Comparison of ENCODE assay signal across 1 cellular context in the genomic region with DNA sequence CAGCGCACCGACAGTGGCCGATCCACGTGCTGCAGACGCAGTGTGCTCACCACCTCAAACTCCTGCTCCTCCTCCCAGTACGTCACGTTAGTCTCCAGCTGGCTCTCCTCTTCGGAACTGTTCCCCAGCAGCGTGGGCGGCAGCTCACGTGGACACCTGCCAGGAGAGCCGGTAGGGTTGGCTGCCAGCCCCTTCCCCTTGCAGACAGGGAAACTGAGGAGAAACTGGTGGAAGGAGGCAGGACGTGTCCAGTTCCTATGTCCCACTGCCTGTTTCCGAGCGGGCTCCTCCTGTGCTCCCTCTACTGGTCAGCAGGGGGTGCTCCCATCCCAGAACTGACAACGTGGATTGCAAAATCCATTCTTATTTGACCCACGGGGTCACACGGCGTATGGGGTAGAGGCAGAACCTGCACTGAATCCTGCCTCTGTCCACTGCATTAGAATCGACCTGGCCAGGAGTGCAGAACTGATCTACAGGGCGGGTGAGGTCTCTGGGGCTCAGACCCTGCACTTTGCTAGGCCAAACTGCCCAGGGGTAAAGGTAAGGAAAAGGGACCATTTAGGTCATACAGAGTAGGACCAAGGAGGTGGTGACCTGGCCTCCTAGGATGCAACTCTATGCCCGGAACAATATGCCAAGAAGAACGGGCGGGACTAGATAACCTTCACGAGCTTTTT.
TF ChIP-seq lines count a peak whose summit lies in the region.

No MANE protein-coding gene starts in this region.

TF ChIP-seq in HepG2, 621 proteins besides CTCF, POLR2A, EP300 and RAD21 (continued from another document and continues in another):
- TF ChIP-seq, protein P1, sequence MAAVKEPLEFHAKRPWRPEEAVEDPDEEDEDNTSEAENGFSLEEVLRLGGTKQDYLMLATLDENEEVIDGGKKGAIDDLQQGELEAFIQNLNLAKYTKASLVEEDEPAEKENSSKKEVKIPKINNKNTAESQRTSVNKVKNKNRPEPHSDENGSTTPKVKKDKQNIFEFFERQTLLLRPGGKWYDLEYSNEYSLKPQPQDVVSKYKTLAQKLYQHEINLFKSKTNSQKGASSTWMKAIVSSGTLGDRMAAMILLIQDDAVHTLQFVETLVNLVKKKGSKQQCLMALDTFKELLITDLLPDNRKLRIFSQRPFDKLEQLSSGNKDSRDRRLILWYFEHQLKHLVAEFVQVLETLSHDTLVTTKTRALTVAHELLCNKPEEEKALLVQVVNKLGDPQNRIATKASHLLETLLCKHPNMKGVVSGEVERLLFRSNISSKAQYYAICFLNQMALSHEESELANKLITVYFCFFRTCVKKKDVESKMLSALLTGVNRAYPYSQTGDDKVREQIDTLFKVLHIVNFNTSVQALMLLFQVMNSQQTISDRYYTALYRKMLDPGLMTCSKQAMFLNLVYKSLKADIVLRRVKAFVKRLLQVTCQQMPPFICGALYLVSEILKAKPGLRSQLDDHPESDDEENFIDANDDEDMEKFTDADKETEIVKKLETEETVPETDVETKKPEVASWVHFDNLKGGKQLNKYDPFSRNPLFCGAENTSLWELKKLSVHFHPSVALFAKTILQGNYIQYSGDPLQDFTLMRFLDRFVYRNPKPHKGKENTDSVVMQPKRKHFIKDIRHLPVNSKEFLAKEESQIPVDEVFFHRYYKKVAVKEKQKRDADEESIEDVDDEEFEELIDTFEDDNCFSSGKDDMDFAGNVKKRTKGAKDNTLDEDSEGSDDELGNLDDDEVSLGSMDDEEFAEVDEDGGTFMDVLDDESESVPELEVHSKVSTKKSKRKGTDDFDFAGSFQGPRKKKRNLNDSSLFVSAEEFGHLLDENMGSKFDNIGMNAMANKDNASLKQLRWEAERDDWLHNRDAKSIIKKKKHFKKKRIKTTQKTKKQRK (IDR thresholded peaks at IDR 0.05; ENCODE audit: low read length): no peak
- TF ChIP-seq CBX1 (IDR thresholded peaks at IDR 0.05; ENCODE audit: low read depth) (no peak), CEBPG (CRISPR knock-in tag; IDR thresholded peaks at IDR 0.05) (peak; percentile 97), CEBPB (IDR thresholded peaks at IDR 0.05; ENCODE audit: borderline replicate concordance, low read depth, low read length) (peak; percentile 97), AHR (CRISPR knock-in tag; IDR thresholded peaks at IDR 0.05) (no peak), ZNF33B (CRISPR knock-in tag; IDR thresholded peaks at IDR 0.05) (0 out of 2 replicates have a peak, but pooled peaks have one; percentile 74), PHF5A (CRISPR knock-in tag; IDR thresholded peaks at IDR 0.05; ENCODE audit: low read depth, unreplicated experiment) (no peak), NFATC3 (CRISPR knock-in tag; IDR thresholded peaks at IDR 0.05) (no peak), ZFP82 (CRISPR knock-in tag; IDR thresholded peaks at IDR 0.05; ENCODE audit: borderline replicate concordance) (no peak), ZFP36L1 (CRISPR knock-in tag; IDR thresholded peaks at IDR 0.05) (no peak), ZNF263 (CRISPR knock-in tag; IDR thresholded peaks at IDR 0.05) (no peak), MATR3 (CRISPR knock-in tag; IDR thresholded peaks at IDR 0.05) (no peak), ZNF557 (CRISPR knock-in tag; IDR thresholded peaks at IDR 0.05) (no peak), ZNF569 (CRISPR knock-in tag; IDR thresholded peaks at IDR 0.05; ENCODE audit: borderline replicate concordance) (no peak), JARID2 (CRISPR knock-in tag; IDR thresholded peaks at IDR 0.05; ENCODE audit: insufficient replicate concordance) (no peak), SAFB2 (CRISPR knock-in tag; IDR thresholded peaks at IDR 0.05; ENCODE audit: borderline replicate concordance, low read depth) (no peak; the same call in 1 of the 2 replicates), ZSCAN25 (CRISPR knock-in tag; IDR thresholded peaks at IDR 0.05) (0 out of 2 replicates have a peak, but pooled peaks have one; percentile 44), NR2F1 (CRISPR knock-in tag; IDR thresholded peaks at IDR 0.05) (peak; percentile 98 to 99), ZNF660 (CRISPR knock-in tag; IDR thresholded peaks at IDR 0.05; ENCODE audit: borderline replicate concordance, low read depth) (no peak), ZZZ3 (CRISPR knock-in tag; IDR thresholded peaks at IDR 0.05; ENCODE audit: borderline replicate concordance) (no peak), PCBP1 (IDR thresholded peaks at IDR 0.05; ENCODE audit: borderline replicate concordance, low read depth, low read length) (no peak), ZNF720 (CRISPR knock-in tag; IDR thresholded peaks at IDR 0.05) (no peak), ELF4 (CRISPR knock-in tag; IDR thresholded peaks at IDR 0.05; ENCODE audit: borderline replicate concordance) (no peak), ZNF234 (CRISPR knock-in tag; conservative IDR thresholded peaks at IDR 0.05) (no peak), FOXA1 (IDR thresholded peaks at IDR 0.05) (no peak), FOXA1 (CRISPR knock-in tag; IDR thresholded peaks at IDR 0.05) (0 out of 2 replicates have a peak, but pooled peaks have one; percentile 8), PTBP1 (IDR thresholded peaks at IDR 0.05; ENCODE audit: low read depth, low read length, poor library complexity, severe bottlenecking) (no peak), DPF2 (CRISPR knock-in tag; IDR thresholded peaks at IDR 0.05; ENCODE audit: borderline replicate concordance, low read depth) (no peak), MIER2 (CRISPR knock-in tag; IDR thresholded peaks at IDR 0.05) (0 out of 2 replicates have a peak, but pooled peaks have one; percentile 47), CAMTA2 (CRISPR knock-in tag; IDR thresholded peaks at IDR 0.05; ENCODE audit: borderline replicate concordance) (no peak), THYN1 (CRISPR knock-in tag; IDR thresholded peaks at IDR 0.05; ENCODE audit: borderline replicate concordance, low read depth) (no peak), ZNF644 (CRISPR knock-in tag; IDR thresholded peaks at IDR 0.05; ENCODE audit: low read depth) (no peak), MYNN (CRISPR knock-in tag; IDR thresholded peaks at IDR 0.05; ENCODE audit: low read depth) (no peak), NFIB (CRISPR knock-in tag; IDR thresholded peaks at IDR 0.05; ENCODE audit: borderline replicate concordance) (no peak), WIZ (CRISPR knock-in tag; IDR thresholded peaks at IDR 0.05) (no peak)
- TF ChIP-seq, protein P2, sequence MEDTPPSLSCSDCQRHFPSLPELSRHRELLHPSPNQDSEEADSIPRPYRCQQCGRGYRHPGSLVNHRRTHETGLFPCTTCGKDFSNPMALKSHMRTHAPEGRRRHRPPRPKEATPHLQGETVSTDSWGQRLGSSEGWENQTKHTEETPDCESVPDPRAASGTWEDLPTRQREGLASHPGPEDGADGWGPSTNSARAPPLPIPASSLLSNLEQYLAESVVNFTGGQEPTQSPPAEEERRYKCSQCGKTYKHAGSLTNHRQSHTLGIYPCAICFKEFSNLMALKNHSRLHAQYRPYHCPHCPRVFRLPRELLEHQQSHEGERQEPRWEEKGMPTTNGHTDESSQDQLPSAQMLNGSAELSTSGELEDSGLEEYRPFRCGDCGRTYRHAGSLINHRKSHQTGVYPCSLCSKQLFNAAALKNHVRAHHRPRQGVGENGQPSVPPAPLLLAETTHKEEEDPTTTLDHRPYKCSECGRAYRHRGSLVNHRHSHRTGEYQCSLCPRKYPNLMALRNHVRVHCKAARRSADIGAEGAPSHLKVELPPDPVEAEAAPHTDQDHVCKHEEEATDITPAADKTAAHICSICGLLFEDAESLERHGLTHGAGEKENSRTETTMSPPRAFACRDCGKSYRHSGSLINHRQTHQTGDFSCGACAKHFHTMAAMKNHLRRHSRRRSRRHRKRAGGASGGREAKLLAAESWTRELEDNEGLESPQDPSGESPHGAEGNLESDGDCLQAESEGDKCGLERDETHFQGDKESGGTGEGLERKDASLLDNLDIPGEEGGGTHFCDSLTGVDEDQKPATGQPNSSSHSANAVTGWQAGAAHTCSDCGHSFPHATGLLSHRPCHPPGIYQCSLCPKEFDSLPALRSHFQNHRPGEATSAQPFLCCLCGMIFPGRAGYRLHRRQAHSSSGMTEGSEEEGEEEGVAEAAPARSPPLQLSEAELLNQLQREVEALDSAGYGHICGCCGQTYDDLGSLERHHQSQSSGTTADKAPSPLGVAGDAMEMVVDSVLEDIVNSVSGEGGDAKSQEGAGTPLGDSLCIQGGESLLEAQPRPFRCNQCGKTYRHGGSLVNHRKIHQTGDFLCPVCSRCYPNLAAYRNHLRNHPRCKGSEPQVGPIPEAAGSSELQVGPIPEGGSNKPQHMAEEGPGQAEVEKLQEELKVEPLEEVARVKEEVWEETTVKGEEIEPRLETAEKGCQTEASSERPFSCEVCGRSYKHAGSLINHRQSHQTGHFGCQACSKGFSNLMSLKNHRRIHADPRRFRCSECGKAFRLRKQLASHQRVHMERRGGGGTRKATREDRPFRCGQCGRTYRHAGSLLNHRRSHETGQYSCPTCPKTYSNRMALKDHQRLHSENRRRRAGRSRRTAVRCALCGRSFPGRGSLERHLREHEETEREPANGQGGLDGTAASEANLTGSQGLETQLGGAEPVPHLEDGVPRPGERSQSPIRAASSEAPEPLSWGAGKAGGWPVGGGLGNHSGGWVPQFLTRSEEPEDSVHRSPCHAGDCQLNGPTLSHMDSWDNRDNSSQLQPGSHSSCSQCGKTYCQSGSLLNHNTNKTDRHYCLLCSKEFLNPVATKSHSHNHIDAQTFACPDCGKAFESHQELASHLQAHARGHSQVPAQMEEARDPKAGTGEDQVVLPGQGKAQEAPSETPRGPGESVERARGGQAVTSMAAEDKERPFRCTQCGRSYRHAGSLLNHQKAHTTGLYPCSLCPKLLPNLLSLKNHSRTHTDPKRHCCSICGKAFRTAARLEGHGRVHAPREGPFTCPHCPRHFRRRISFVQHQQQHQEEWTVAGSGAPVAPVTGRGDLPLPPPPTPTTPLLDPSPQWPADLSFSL (CRISPR knock-in tag; IDR thresholded peaks at IDR 0.05): no peak
- TF ChIP-seq, protein P3, sequence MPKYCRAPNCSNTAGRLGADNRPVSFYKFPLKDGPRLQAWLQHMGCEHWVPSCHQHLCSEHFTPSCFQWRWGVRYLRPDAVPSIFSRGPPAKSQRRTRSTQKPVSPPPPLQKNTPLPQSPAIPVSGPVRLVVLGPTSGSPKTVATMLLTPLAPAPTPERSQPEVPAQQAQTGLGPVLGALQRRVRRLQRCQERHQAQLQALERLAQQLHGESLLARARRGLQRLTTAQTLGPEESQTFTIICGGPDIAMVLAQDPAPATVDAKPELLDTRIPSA (CRISPR knock-in tag; IDR thresholded peaks at IDR 0.05; ENCODE audit: borderline replicate concordance): no peak
- TF ChIP-seq, protein P4, sequence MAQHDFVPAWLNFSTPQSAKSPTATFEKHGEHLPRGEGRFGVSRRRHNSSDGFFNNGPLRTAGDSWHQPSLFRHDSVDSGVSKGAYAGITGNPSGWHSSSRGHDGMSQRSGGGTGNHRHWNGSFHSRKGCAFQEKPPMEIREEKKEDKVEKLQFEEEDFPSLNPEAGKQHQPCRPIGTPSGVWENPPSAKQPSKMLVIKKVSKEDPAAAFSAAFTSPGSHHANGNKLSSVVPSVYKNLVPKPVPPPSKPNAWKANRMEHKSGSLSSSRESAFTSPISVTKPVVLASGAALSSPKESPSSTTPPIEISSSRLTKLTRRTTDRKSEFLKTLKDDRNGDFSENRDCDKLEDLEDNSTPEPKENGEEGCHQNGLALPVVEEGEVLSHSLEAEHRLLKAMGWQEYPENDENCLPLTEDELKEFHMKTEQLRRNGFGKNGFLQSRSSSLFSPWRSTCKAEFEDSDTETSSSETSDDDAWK (CRISPR knock-in tag; IDR thresholded peaks at IDR 0.05): no peak
- TF ChIP-seq, protein P5, sequence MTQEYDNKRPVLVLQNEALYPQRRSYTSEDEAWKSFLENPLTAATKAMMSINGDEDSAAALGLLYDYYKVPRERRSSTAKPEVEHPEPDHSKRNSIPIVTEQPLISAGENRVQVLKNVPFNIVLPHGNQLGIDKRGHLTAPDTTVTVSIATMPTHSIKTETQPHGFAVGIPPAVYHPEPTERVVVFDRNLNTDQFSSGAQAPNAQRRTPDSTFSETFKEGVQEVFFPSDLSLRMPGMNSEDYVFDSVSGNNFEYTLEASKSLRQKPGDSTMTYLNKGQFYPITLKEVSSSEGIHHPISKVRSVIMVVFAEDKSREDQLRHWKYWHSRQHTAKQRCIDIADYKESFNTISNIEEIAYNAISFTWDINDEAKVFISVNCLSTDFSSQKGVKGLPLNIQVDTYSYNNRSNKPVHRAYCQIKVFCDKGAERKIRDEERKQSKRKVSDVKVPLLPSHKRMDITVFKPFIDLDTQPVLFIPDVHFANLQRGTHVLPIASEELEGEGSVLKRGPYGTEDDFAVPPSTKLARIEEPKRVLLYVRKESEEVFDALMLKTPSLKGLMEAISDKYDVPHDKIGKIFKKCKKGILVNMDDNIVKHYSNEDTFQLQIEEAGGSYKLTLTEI (CRISPR knock-in tag; conservative IDR thresholded peaks at IDR 0.05): no peak
- TF ChIP-seq, protein P6, sequence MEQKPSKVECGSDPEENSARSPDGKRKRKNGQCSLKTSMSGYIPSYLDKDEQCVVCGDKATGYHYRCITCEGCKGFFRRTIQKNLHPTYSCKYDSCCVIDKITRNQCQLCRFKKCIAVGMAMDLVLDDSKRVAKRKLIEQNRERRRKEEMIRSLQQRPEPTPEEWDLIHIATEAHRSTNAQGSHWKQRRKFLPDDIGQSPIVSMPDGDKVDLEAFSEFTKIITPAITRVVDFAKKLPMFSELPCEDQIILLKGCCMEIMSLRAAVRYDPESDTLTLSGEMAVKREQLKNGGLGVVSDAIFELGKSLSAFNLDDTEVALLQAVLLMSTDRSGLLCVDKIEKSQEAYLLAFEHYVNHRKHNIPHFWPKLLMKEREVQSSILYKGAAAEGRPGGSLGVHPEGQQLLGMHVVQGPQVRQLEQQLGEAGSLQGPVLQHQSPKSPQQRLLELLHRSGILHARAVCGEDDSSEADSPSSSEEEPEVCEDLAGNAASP (CRISPR knock-in tag; IDR thresholded peaks at IDR 0.05; ENCODE audit: borderline replicate concordance): peak; percentile 53; the same call in 1 of the 2 replicates
- TF ChIP-seq, protein P7, sequence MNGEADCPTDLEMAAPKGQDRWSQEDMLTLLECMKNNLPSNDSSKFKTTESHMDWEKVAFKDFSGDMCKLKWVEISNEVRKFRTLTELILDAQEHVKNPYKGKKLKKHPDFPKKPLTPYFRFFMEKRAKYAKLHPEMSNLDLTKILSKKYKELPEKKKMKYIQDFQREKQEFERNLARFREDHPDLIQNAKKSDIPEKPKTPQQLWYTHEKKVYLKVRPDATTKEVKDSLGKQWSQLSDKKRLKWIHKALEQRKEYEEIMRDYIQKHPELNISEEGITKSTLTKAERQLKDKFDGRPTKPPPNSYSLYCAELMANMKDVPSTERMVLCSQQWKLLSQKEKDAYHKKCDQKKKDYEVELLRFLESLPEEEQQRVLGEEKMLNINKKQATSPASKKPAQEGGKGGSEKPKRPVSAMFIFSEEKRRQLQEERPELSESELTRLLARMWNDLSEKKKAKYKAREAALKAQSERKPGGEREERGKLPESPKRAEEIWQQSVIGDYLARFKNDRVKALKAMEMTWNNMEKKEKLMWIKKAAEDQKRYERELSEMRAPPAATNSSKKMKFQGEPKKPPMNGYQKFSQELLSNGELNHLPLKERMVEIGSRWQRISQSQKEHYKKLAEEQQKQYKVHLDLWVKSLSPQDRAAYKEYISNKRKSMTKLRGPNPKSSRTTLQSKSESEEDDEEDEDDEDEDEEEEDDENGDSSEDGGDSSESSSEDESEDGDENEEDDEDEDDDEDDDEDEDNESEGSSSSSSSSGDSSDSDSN (CRISPR knock-in tag; IDR thresholded peaks at IDR 0.05): peak; percentile 47; the same call in 1 of the 2 replicates
